ENCODE assay signal across 27 cellular contexts in the genomic region with DNA sequence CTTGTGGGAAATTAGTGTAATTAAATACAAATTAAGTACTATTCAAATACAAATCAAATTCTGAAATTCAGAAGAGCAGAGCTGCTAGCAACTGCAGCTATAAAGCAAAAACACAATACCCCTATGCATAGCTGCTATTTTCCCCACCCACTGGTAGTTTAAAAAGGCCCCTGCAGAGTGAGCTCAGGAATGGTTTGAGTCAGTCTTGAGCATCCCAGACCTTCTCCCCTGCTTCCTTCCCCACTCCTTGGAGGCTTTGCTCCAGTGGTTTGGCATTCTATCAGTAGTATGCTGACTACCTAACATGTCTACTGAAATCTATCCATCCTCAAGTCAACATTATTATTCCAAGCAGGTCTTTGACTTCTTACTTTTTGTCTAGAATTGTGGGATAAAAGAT. TPM values are rescaled to one million over a fixed set of nuclear protein-coding genes. Genes with fewer than 3 reads are reported as not detected.
"Had no signal": no experiment of that assay in that cellular context is flagged by ENCODE, and none has a peak within 500 bp of the region (broad histone marks: within the 10 kb centered on the region; RNA-seq: fewer than 3 reads in every experiment).

No MANE protein-coding gene starts in this region.

- H3K79me2 ChIP-seq: hepatocyte had no signal

- FAIRE-seq: endothelial cell of umbilical vein had no signal

- H3K36me3 ChIP-seq: adrenal gland, ascending aorta, brain microvascular endothelial cell, gastroesophageal sphincter, spleen, transverse colon had no signal

- H3K4me3 ChIP-seq: adrenal gland, ascending aorta, coronary artery, gastroesophageal sphincter, hepatocyte, spleen, testis, transverse colon had no signal

- H3K4me1 ChIP-seq: adrenal gland, ascending aorta, gastroesophageal sphincter, testis, transverse colon had no signal

- H3K9me3 ChIP-seq: adrenal gland, ascending aorta, gastroesophageal sphincter, spleen, testis, transverse colon had no signal

- DNase-seq: activated CD4-positive, alpha-beta T cell treated with anti-CD3 and anti-CD28 coated beads for 4 hours; activated CD4-positive, alpha-beta T cell treated with anti-CD3 and anti-CD28 coated beads, Interleukin-2, amount 50 U/mL, for 4 hours; activated CD4-positive, CD25-positive, alpha-beta regulatory T cell; activated effector memory CD4-positive, alpha-beta T cell treated with anti-CD3 and anti-CD28 coated beads, Interleukin-2, amount 50 U/mL, for 16 hours; activated naive CD4-positive, alpha-beta T cell treated with anti-CD3 and anti-CD28 coated beads for 36 hours; activated naive CD8-positive, alpha-beta T cell treated with anti-CD3 and anti-CD28 coated beads for 36 hours; adrenal gland; brain microvascular endothelial cell; effector memory CD8-positive, alpha-beta T cell; islet precursor cell; left colon; mammary epithelial cell; naive B cell; nephron progenitor cell; right cardiac atrium; spleen; stimulated activated naive CD4-positive, alpha-beta T cell treated with Interleukin-2 at 50 U/mL for 16 hours; T-cell; testis; transverse colon had no signal

- H3K27me3 ChIP-seq: adrenal gland, ascending aorta, brain microvascular endothelial cell, gastroesophageal sphincter, hepatocyte, spleen, testis, transverse colon had no signal

- H2AFZ ChIP-seq: hepatocyte had no signal

- H3K27ac ChIP-seq: adrenal gland, ascending aorta, brain microvascular endothelial cell, coronary artery, gastroesophageal sphincter, hepatocyte, spleen, testis, transverse colon had no signal

- ATAC-seq: effector memory CD8-positive, alpha-beta T cell; gastroesophageal sphincter; left colon; right cardiac atrium; T-cell had no signal

- H3K4me2 ChIP-seq: hepatocyte had no signal

RNA-seq across cellular contexts. Expression of gene EFHB, which starts 53.0 kb away (rescaled TPM):
- total RNA-seq: ascending aorta, fibroblast of villous mesenchyme, mammary epithelial cell, urinary bladder had no signal
- polyA plus RNA-seq: endothelial cell of umbilical vein, hepatocyte had no signal
